In genomic region chr20:36886859-36887778, GRCh38 we compare ENCODE assay signal across 8 cellular contexts. TPM values are rescaled to one million over a fixed set of nuclear protein-coding genes. Genes with fewer than 3 reads are reported as not detected.
A peak's percentile ranks its signal among the peaks of the same experiment; 100 is the strongest.
DNase-seq lines count a peak whose midpoint lies in the region; ATAC-seq and TF ChIP-seq lines count a peak whose summit lies in the region.

No MANE protein-coding gene starts in this region.

- H3K9me3 Mint-ChIP-seq in activated CD4-positive, alpha-beta memory T cell treated with anti-CD3 and anti-CD28 coated beads, Interleukin-2, amount 10 ng/mL, durations not matched to agents 7 days and 5 days: no peaks in the 10 kb centered on the region

- intact Hi-C loops in lower lobe of right lung (cut with DNase I): no loop called here

- peak overlapping the region; percentile 7 for H3K4me3 ChIP-seq in ectodermal cell (ENCODE audit: insufficient read depth, low read depth, low read length)
- H3K4me3 ChIP-seq in lower lobe of right lung: no peak overlapping the region

- no peaks in the 10 kb centered on the region for H3K36me3 ChIP-seq in ectodermal cell (ENCODE audit: control insufficient read depth, insufficient read depth, low read length)
- H3K36me3 ChIP-seq in lower lobe of right lung: peaks cover 35% of the 10 kb centered on the region

- no peak overlapping the region for H3K27ac Mint-ChIP-seq in activated CD4-positive, alpha-beta memory T cell treated with anti-CD3 and anti-CD28 coated beads, Interleukin-2, amount 10 ng/mL, durations not matched to agents 7 days and 5 days

- peaks cover 3% of the 10 kb centered on the region for H3K4me1 ChIP-seq in ectodermal cell (ENCODE audit: control insufficient read depth, insufficient read depth, low read length)
- peaks cover 5% of the 10 kb centered on the region for H3K4me1 ChIP-seq in lower lobe of right lung

- ATAC-seq in lower lobe of right lung (peak; percentile 89 to 92), HG02571 (IDR thresholded peaks at IDR 0.05; ENCODE audit: unreplicated experiment) (no peak)

- peak overlapping the region; percentile 66 for H3K27ac ChIP-seq in ectodermal cell (ENCODE audit: insufficient read depth, low read depth, low read length, poor library complexity, severe bottlenecking)
- H3K27ac ChIP-seq in lower lobe of right lung: no peak overlapping the region

- peaks cover 38% of the 10 kb centered on the region for H3K36me3 Mint-ChIP-seq in activated CD4-positive, alpha-beta memory T cell treated with anti-CD3 and anti-CD28 coated beads, Interleukin-2, amount 10 ng/mL, durations not matched to agents 7 days and 5 days (ENCODE audit: low read depth)

- peaks cover 11% of the 10 kb centered on the region for H3K4me1 Mint-ChIP-seq in activated CD4-positive, alpha-beta memory T cell treated with anti-CD3 and anti-CD28 coated beads, Interleukin-2, amount 10 ng/mL, durations not matched to agents 7 days and 5 days

- H3K27me3 ChIP-seq in ectodermal cell (ENCODE audit: control insufficient read depth, insufficient read depth, low read length, poor library complexity, severe bottlenecking) (no peaks in the 10 kb centered on the region), lower lobe of right lung (ENCODE audit: low read depth) (no peaks in the 10 kb centered on the region)

- H3K9me3 ChIP-seq in ectodermal cell (ENCODE audit: control insufficient read depth, low read length): no peaks in the 10 kb centered on the region
- no peaks in the 10 kb centered on the region for H3K9me3 ChIP-seq in lower lobe of right lung

- no peaks in the 10 kb centered on the region for H3K27me3 Mint-ChIP-seq in activated CD4-positive, alpha-beta memory T cell treated with anti-CD3 and anti-CD28 coated beads, Interleukin-2, amount 10 ng/mL, durations not matched to agents 7 days and 5 days

- CTCF ChIA-PET in activated CD4-positive, alpha-beta memory T cell treated with anti-CD3 and anti-CD28 coated beads, Interleukin-2, amount 10 ng/mL, durations not matched to agents 7 days and 5 days (lab: Charles Lee): interaction anchor here (0.5 to 2.1 kb wide), 12 partner anchors 8 to 1503 kb away, joined by 3 to 8 read pairs (median 3); partner anchors contain the start of genes DSN1 and SLA2

- no peak overlapping the region for H3K4me3 Mint-ChIP-seq in activated CD4-positive, alpha-beta memory T cell treated with anti-CD3 and anti-CD28 coated beads, Interleukin-2, amount 10 ng/mL, durations not matched to agents 7 days and 5 days

- 33 to 36% methylated on average over 24 of the region's 24 CpGs for WGBS in ectodermal cell, 2 experiments

- POLR2A ChIA-PET in activated CD4-positive, alpha-beta memory T cell treated with anti-CD3 and anti-CD28 coated beads, Interleukin-2, amount 10 ng/mL, durations not matched to agents 7 days and 5 days (lab: Charles Lee): interaction anchor here (0.8 kb wide), 1 partner anchor 114 kb away, joined by 3 read pairs; the partner anchor contains the start of gene DSN1

- peak; percentile 96 for TF ChIP-seq CTCF in lower lobe of right lung (IDR thresholded peaks at IDR 0.05)

- DNase-seq in EH (ENCODE audit: low read depth) (peak; percentile 78), HK-2 (ENCODE audit: unreplicated experiment) (peak; percentile 92), NCI-H748 treated with DMSO at 0.1 percent for 48 hours (lab: John Stamatoyannopoulos, UW) (peak; percentile 66), lower lobe of right lung (peak; percentile 84)
- peak; percentile 82 for DNase-seq in activated CD4-positive, alpha-beta memory T cell treated with anti-CD3 and anti-CD28 coated beads, Interleukin-2, amount 10 ng/mL, durations not matched to agents 7 days and 5 days
- DNase-seq in stimulated activated CD4-positive, alpha-beta T cell treated with anti-CD3 and anti-CD28 coated beads, TNF-alpha, amount 100 ng/mL, for 24 hours (ENCODE audit: low read depth in 3 of 3): peak; percentile 69 to 83 (median 70)

RNA-seq across cellular contexts. Expression of gene TLDC2, which starts 11.2 kb away (rescaled TPM):
- total RNA-seq in activated CD4-positive, alpha-beta memory T cell treated with anti-CD3 and anti-CD28 coated beads, Interleukin-2, amount 10 ng/mL, durations not matched to agents 7 days and 5 days: not detected
- 2.5 TPM for polyA plus RNA-seq in ectodermal cell (2013, experiment 1 of 4)
- 3.2 TPM for polyA plus RNA-seq in ectodermal cell (2013, experiment 2 of 4)
- polyA plus RNA-seq in ectodermal cell (2013, experiment 3 of 4): 2.7 TPM
- polyA plus RNA-seq in ectodermal cell (2013, experiment 4 of 4): 2.8 TPM
- total RNA-seq in lower lobe of right lung: 1.3 TPM
